ENCODE assay signal across 14 cellular contexts in genomic region chr16:54374136-54374535, GRCh38.
DNase-seq lines count a peak whose midpoint lies in the region; ATAC-seq and TF ChIP-seq lines count a peak whose summit lies in the region.
"Had no signal": no experiment of that assay in that cellular context is flagged by ENCODE, and none has a peak within 500 bp of the region (broad histone marks: within the 10 kb centered on the region; RNA-seq: fewer than 3 reads in every experiment).

No MANE protein-coding gene starts in this region.

- no peaks in the 10 kb centered on the region for H3K36me3 ChIP-seq in kidney epithelial cell (ENCODE audit: control insufficient read depth, insufficient read depth, low read length)
- H3K36me3 ChIP-seq: BE2C, tibial nerve had no signal

- H4K8ac ChIP-seq in H9 (replicated peaks; ENCODE audit: insufficient read length, low read depth, low read length), result no peak overlapping the region

- no peak for TF ChIP-seq CTCF in H9 (conservative IDR thresholded peaks at IDR 0.05)
- TF ChIP-seq CTCF in kidney epithelial cell (IDR thresholded peaks at IDR 0.05; ENCODE audit: insufficient read depth, low read length, poor library complexity, severe bottlenecking), result no peak

- DNase-seq in A172 (ENCODE audit: low spot score) (peak; percentile 45), H9 (no peak), kidney epithelial cell (ENCODE audit: low read depth) (peak; percentile 19), NCI-H1436 (lab: John Stamatoyannopoulos, UW) (no peak)
- no peak for DNase-seq in activated T-helper 1 cell treated with anti-CD3 and anti-CD28 coated beads, Interleukin-12 subunit alpha, Interleukin-12 subunit beta, Interleukin-2, Interleukin-4 antibody, amounts not matched to agents 30 ng/mL and 10 ng/mL and 1 ng/mL, durations not matched to agents 14 hours and 24 hours and 36 hours (ENCODE audit: low spot score)
- no peak for DNase-seq in stimulated activated naive CD8-positive, alpha-beta T cell treated with anti-CD3 and anti-CD28 coated beads, Interleukin-15, Interleukin-2, amounts not matched to agents 100 U/mL and 50 U/mL, for 24 hours
- DNase-seq in stimulated activated CD4-positive, alpha-beta T cell treated with anti-CD3 and anti-CD28 coated beads, Interleukin-1b, Interleukin-23, amount 100 ng/mL, for 48 hours, result no peak
- DNase-seq: activated naive CD4-positive, alpha-beta T cell treated with anti-CD3 and anti-CD28 coated beads, Interleukin-2, amount 50 U/mL, for 16 hours; BE2C; NCI-H1092 treated with DMSO at 0.1 percent for 48 hours; NCI-H774 had no signal

- no peak overlapping the region for H2AFZ ChIP-seq in H9 (ENCODE audit: low read length)

- WGBS in H9 (ENCODE audit: extremely low coverage, insufficient read length, low lambda C conversion rate), result no CpG with 5 or more reads among the region's 7 CpGs

- H3K9ac ChIP-seq in H9 (ENCODE audit: extremely low read depth, insufficient read length, low read length), result no peak overlapping the region

- no peak overlapping the region for H3T11ph ChIP-seq in H9 (ENCODE audit: low read length)

- H3K27ac ChIP-seq in H9 (ENCODE audit: insufficient read length, low read depth, low read length), result no peak overlapping the region
- H3K27ac ChIP-seq: tibial nerve had no signal

- H2BK5ac ChIP-seq in H9 (ENCODE audit: insufficient read length, low read length), result no peak overlapping the region

- H3K4me2 ChIP-seq in H9 (ENCODE audit: insufficient read depth, insufficient read length, low read length), result no peak overlapping the region

- H4K91ac ChIP-seq in H9 (ENCODE audit: insufficient read length, low read depth, low read length), result no peak overlapping the region

- H3K36me3 Mint-ChIP-seq in H9 (ENCODE audit: insufficient read depth in 1 of 3, low read depth in 3 of 3), result peaks cover 0 to 2% (median 0%) of the 10 kb centered on the region in 3 experiments; a peak in 3 of 7 replicates
- H3K36me3 Mint-ChIP-seq in activated T-helper 1 cell treated with anti-CD3 and anti-CD28 coated beads, Interleukin-12 subunit alpha, Interleukin-12 subunit beta, Interleukin-2, Interleukin-4 antibody, amounts not matched to agents 30 ng/mL and 10 ng/mL and 1 ng/mL, durations not matched to agents 14 hours and 24 hours and 36 hours (ENCODE audit: low read depth), result no peaks in the 10 kb centered on the region
- H3K36me3 Mint-ChIP-seq: memory B cell had no signal

- H3K18ac ChIP-seq in H9 (ENCODE audit: insufficient read length, low read depth, low read length), result no peak overlapping the region

- no peak for ATAC-seq in GM21390 (IDR thresholded peaks at IDR 0.05; ENCODE audit: unreplicated experiment)
- ATAC-seq in stimulated activated naive CD8-positive, alpha-beta T cell treated with anti-CD3 and anti-CD28 coated beads, Interleukin-15, Interleukin-2, amounts not matched to agents 100 U/mL and 50 U/mL, for 24 hours, result no peak

- no peak overlapping the region for H3K4me3 ChIP-seq in kidney epithelial cell (ENCODE audit: low read depth, low read length)

- H3K4me3 Mint-ChIP-seq in H9, result no peak overlapping the region
- peak overlapping the region; percentile 19 for H3K4me3 Mint-ChIP-seq in activated T-helper 1 cell treated with anti-CD3 and anti-CD28 coated beads, Interleukin-12 subunit alpha, Interleukin-12 subunit beta, Interleukin-2, Interleukin-4 antibody, amounts not matched to agents 30 ng/mL and 10 ng/mL and 1 ng/mL, durations not matched to agents 14 hours and 24 hours and 36 hours
- H3K4me3 Mint-ChIP-seq: memory B cell had no signal

- H3K79me2 ChIP-seq in H9 (ENCODE audit: insufficient read depth, low read length), result no peaks in the 10 kb centered on the region

- no peaks in the 10 kb centered on the region for H3K9me3 ChIP-seq in H9 (ENCODE audit: control insufficient read depth, low read depth, low read length)
- H3K9me3 ChIP-seq: BE2C had no signal

- H3K79me1 ChIP-seq in H9 (ENCODE audit: insufficient read depth, low read depth, low read length, poor library complexity, severe bottlenecking), result no peaks in the 10 kb centered on the region

- H4K20me1 ChIP-seq in H9 (ENCODE audit: control insufficient read depth, insufficient read depth, insufficient read length), result no peaks in the 10 kb centered on the region

- H3K9me3 Mint-ChIP-seq in H9, result peaks cover 0 to 3% of the 10 kb centered on the region in 2 experiments; a peak in 1 of 5 replicates
- peaks cover 17% of the 10 kb centered on the region for H3K9me3 Mint-ChIP-seq in activated T-helper 1 cell treated with anti-CD3 and anti-CD28 coated beads, Interleukin-12 subunit alpha, Interleukin-12 subunit beta, Interleukin-2, Interleukin-4 antibody, amounts not matched to agents 30 ng/mL and 10 ng/mL and 1 ng/mL, durations not matched to agents 14 hours and 24 hours and 36 hours

- H2AK5ac ChIP-seq in H9 (ENCODE audit: insufficient read length, low read length), result no peak overlapping the region

- no peak overlapping the region for H2BK120ac ChIP-seq in H9 (ENCODE audit: low read depth, low read length, poor library complexity, severe bottlenecking)

- H3K56ac ChIP-seq in H9 (ENCODE audit: insufficient read length, low read depth, low read length), result no peak overlapping the region

- H3K4me1 Mint-ChIP-seq in H9, result peaks cover 10 to 25% of the 10 kb centered on the region in 2 experiments
- no peaks in the 10 kb centered on the region for H3K4me1 Mint-ChIP-seq in activated T-helper 1 cell treated with anti-CD3 and anti-CD28 coated beads, Interleukin-12 subunit alpha, Interleukin-12 subunit beta, Interleukin-2, Interleukin-4 antibody, amounts not matched to agents 30 ng/mL and 10 ng/mL and 1 ng/mL, durations not matched to agents 14 hours and 24 hours and 36 hours (ENCODE audit: low read depth)
- H3K4me1 Mint-ChIP-seq: memory B cell had no signal

- no peak overlapping the region for H4K5ac ChIP-seq in H9 (ENCODE audit: insufficient read length, low read depth, low read length)

- no peak overlapping the region for H2BK20ac ChIP-seq in H9 (ENCODE audit: low read depth, low read length, poor library complexity, severe bottlenecking)

- H3K4me1 ChIP-seq in H9 (ENCODE audit: insufficient read depth, low read length), result no peaks in the 10 kb centered on the region
- H3K4me1 ChIP-seq: BE2C had no signal

- peaks cover 10% of the 10 kb centered on the region for H3K27me3 Mint-ChIP-seq in H9 (ENCODE audit: low read depth)
- H3K27me3 Mint-ChIP-seq in activated T-helper 1 cell treated with anti-CD3 and anti-CD28 coated beads, Interleukin-12 subunit alpha, Interleukin-12 subunit beta, Interleukin-2, Interleukin-4 antibody, amounts not matched to agents 30 ng/mL and 10 ng/mL and 1 ng/mL, durations not matched to agents 14 hours and 24 hours and 36 hours (ENCODE audit: insufficient read depth), result peaks cover 25% of the 10 kb centered on the region

- H3K27me3 ChIP-seq in H9 (ENCODE audit: insufficient read depth, low read length) (no peaks in the 10 kb centered on the region), kidney epithelial cell (ENCODE audit: control insufficient read depth, insufficient read depth, low read length) (no peaks in the 10 kb centered on the region)

- H2BK15ac ChIP-seq in H9 (ENCODE audit: low read depth, low read length), result no peak overlapping the region

- no peaks in the 10 kb centered on the region for H3K23me2 ChIP-seq in H9 (ENCODE audit: insufficient read length, low read depth, low read length, poor library complexity, severe bottlenecking)

- H3K14ac ChIP-seq in H9 (ENCODE audit: insufficient read depth, low read length), result 0 out of 2 replicates have a peak overlapping the region, but pooled peaks have one; percentile 40

- no peak overlapping the region for H3K27ac Mint-ChIP-seq in H9
- H3K27ac Mint-ChIP-seq in activated T-helper 1 cell treated with anti-CD3 and anti-CD28 coated beads, Interleukin-12 subunit alpha, Interleukin-12 subunit beta, Interleukin-2, Interleukin-4 antibody, amounts not matched to agents 30 ng/mL and 10 ng/mL and 1 ng/mL, durations not matched to agents 14 hours and 24 hours and 36 hours, result no peak overlapping the region
- H3K27ac Mint-ChIP-seq: memory B cell had no signal

- H3K23ac ChIP-seq in H9 (ENCODE audit: insufficient read length, low read depth, low read length), result no peak overlapping the region

- H2BK12ac ChIP-seq in H9 (ENCODE audit: insufficient read length, low read depth, low read length), result no peak overlapping the region

- intact Hi-C loops in activated T-helper 1 cell treated with anti-CD3 and anti-CD28 coated beads, Interleukin-12 subunit alpha, Interleukin-12 subunit beta, Interleukin-2, Interleukin-4 antibody, amounts not matched to agents 30 ng/mL and 10 ng/mL and 1 ng/mL, durations not matched to agents 14 hours and 24 hours and 36 hours (cut with micrococcal nuclease), result loop anchor here (5.0 kb wide), 1 partner anchor 87 kb away; the partner anchor contains the start of gene IRX3

- no peak overlapping the region for H3K4ac ChIP-seq in H9 (ENCODE audit: low read depth, low read length)

Comparison
In these comparisons a context has a peak if more than half of its experiments do, and no peak if none do; other contexts are left out.
1. DNase-seq: peak in A172 (single experiment) and kidney epithelial cell (single experiment); none in H9 (single experiment), activated T-helper 1 cell treated with anti-CD3 and anti-CD28 coated beads, Interleukin-12 subunit alpha, Interleukin-12 subunit beta, Interleukin-2, Interleukin-4 antibody, amounts not matched to agents 30 ng/mL and 10 ng/mL and 1 ng/mL, durations not matched to agents 14 hours and 24 hours and 36 hours (single experiment), NCI-H1436 (single experiment), stimulated activated naive CD8-positive, alpha-beta T cell treated with anti-CD3 and anti-CD28 coated beads, Interleukin-15, Interleukin-2, amounts not matched to agents 100 U/mL and 50 U/mL, for 24 hours (single experiment) and stimulated activated CD4-positive, alpha-beta T cell treated with anti-CD3 and anti-CD28 coated beads, Interleukin-1b, Interleukin-23, amount 100 ng/mL, for 48 hours (single experiment).